In genomic region chr13:27117158-27117557, GRCh38 we compare ENCODE assay signal across 25 cellular contexts. TPM values are rescaled to one million over a fixed set of nuclear protein-coding genes. Genes with fewer than 3 reads are reported as not detected.
DNase-seq lines count a peak whose midpoint lies in the region; ATAC-seq and TF ChIP-seq lines count a peak whose summit lies in the region.
"Had no signal": no experiment of that assay in that cellular context is flagged by ENCODE, and none has a peak within 500 bp of the region (broad histone marks: within the 10 kb centered on the region; RNA-seq: fewer than 3 reads in every experiment).

No MANE protein-coding gene starts in this region.

- DNase-seq in NCI-H2171 treated with DMSO at 0.1 percent for 48 hours (lab: John Stamatoyannopoulos, UW) (peak; percentile 52), NCI-H2171 (lab: John Stamatoyannopoulos, UW) (no peak), WTC11 (ENCODE audit: low spot score) (no peak), fibroblast of the aortic adventitia (ENCODE audit: low read depth) (peak; percentile 24), immature natural killer cell (no peak), COR-L47 (lab: John Stamatoyannopoulos, UW) (no peak)
- DNase-seq in stimulated activated effector memory CD8-positive, alpha-beta T cell treated with anti-CD3 and anti-CD28 coated beads, Interleukin-12 subunit alpha, Interleukin-12 subunit beta, amount 100 ng/mL, for 72 hours (ENCODE audit: low spot score in 2 of 2), result no peak
- DNase-seq: 8988T; activated CD4-positive, alpha-beta T cell treated with anti-CD3 and anti-CD28 coated beads for 48 hours; activated CD8-positive, alpha-beta memory T cell treated with anti-CD3 and anti-CD28 coated beads, Interleukin-2, amount 50 U/mL, for 4 hours; activated gamma-delta T cell treated with Interleukin-2 at 50 U/mL for 16 hours; effector memory CD8-positive, alpha-beta T cell; GDM1; KBM-7; mammary epithelial cell; naive B cell; NCI-H1930; NCI-H526 treated with DMSO at 0.1 percent for 48 hours; Right ventricle myocardium superior; stimulated activated CD4-positive, alpha-beta T cell treated with anti-CD3 and anti-CD28 coated beads, Interleukin-2, amount 100 ng/mL, for 24 hours; T-cell; trophoblast cell had no signal

- H3K27ac Mint-ChIP-seq in WTC11 (peak overlapping the region; percentile 8; the same call in 1 of the 2 replicates), immature natural killer cell (no peak overlapping the region)
- H3K27ac Mint-ChIP-seq in stimulated activated effector memory CD8-positive, alpha-beta T cell treated with anti-CD3 and anti-CD28 coated beads, Interleukin-12 subunit alpha, Interleukin-12 subunit beta, amount 100 ng/mL, for 72 hours, result peak overlapping the region; percentile 26
- H3K27ac Mint-ChIP-seq: effector memory CD8-positive, alpha-beta T cell; stimulated activated naive CD8-positive, alpha-beta T cell treated with anti-CD3 and anti-CD28 coated beads, Interleukin-15, Interleukin-2, amounts not matched to agents 100 ng/mL and 50 ng/mL, for 24 hours; T-cell had no signal

- H3K4me3 ChIP-seq in fibroblast of the aortic adventitia (ENCODE audit: low read depth, low read length), result no peak overlapping the region
- H3K4me3 ChIP-seq: hepatocyte had no signal

- H3K36me3 Mint-ChIP-seq in WTC11 (peaks cover 12% of the 10 kb centered on the region), immature natural killer cell (peaks cover under 1 to 15% (median 3%) of the 10 kb centered on the region in 3 donors)
- peaks cover 81% of the 10 kb centered on the region for H3K36me3 Mint-ChIP-seq in stimulated activated effector memory CD8-positive, alpha-beta T cell treated with anti-CD3 and anti-CD28 coated beads, Interleukin-12 subunit alpha, Interleukin-12 subunit beta, amount 100 ng/mL, for 72 hours

- POLR2A ChIA-PET in WTC11 (lab: Charles Lee), result no interaction called here

- H3K27me3 Mint-ChIP-seq in WTC11 (ENCODE audit: low read depth), result no peaks in the 10 kb centered on the region; the same call in 1 of the 2 replicates
- H3K27me3 Mint-ChIP-seq in immature natural killer cell (ENCODE audit: low read depth in 3 of 3), result no peaks in the 10 kb centered on the region
- H3K27me3 Mint-ChIP-seq: effector memory CD8-positive, alpha-beta T cell; naive B cell; stimulated activated naive CD8-positive, alpha-beta T cell treated with anti-CD3 and anti-CD28 coated beads, Interleukin-15, Interleukin-2, amounts not matched to agents 100 ng/mL and 50 ng/mL, for 24 hours; T-cell had no signal

- CTCF ChIA-PET in WTC11 (lab: Charles Lee), result no interaction called here

- TF ChIP-seq CTCF in WTC11 (IDR thresholded peaks at IDR 0.05) (no peak), fibroblast of the aortic adventitia (IDR thresholded peaks at IDR 0.05; ENCODE audit: insufficient read depth, low read length) (no peak)

- H3K4me1 Mint-ChIP-seq in WTC11 (peaks cover 51% of the 10 kb centered on the region), immature natural killer cell (peaks cover 28 to 64% of the 10 kb centered on the region in 2 donors)
- peaks cover 64% of the 10 kb centered on the region for H3K4me1 Mint-ChIP-seq in stimulated activated effector memory CD8-positive, alpha-beta T cell treated with anti-CD3 and anti-CD28 coated beads, Interleukin-12 subunit alpha, Interleukin-12 subunit beta, amount 100 ng/mL, for 72 hours

- H3K4me3 Mint-ChIP-seq in WTC11 (no peak overlapping the region), immature natural killer cell (no peak overlapping the region)
- no peak overlapping the region for H3K4me3 Mint-ChIP-seq in stimulated activated effector memory CD8-positive, alpha-beta T cell treated with anti-CD3 and anti-CD28 coated beads, Interleukin-12 subunit alpha, Interleukin-12 subunit beta, amount 100 ng/mL, for 72 hours
- H3K4me3 Mint-ChIP-seq: effector memory CD8-positive, alpha-beta T cell; naive B cell; stimulated activated naive CD8-positive, alpha-beta T cell treated with anti-CD3 and anti-CD28 coated beads, Interleukin-15, Interleukin-2, amounts not matched to agents 100 ng/mL and 50 ng/mL, for 24 hours; T-cell had no signal

- ATAC-seq in WTC11 (no peak), GM21529 (IDR thresholded peaks at IDR 0.05; ENCODE audit: unreplicated experiment) (no peak)
- no peak for ATAC-seq in stimulated activated effector memory CD8-positive, alpha-beta T cell treated with anti-CD3 and anti-CD28 coated beads, Interleukin-12 subunit alpha, Interleukin-12 subunit beta, amount 100 ng/mL, for 72 hours
- ATAC-seq: effector memory CD8-positive, alpha-beta T cell; T-cell had no signal

- H3K9me3 Mint-ChIP-seq in WTC11 (peaks cover 3% of the 10 kb centered on the region), immature natural killer cell (peaks cover 0 to 4% (median 0%) of the 10 kb centered on the region in 6 donors)
- H3K9me3 Mint-ChIP-seq in stimulated activated effector memory CD8-positive, alpha-beta T cell treated with anti-CD3 and anti-CD28 coated beads, Interleukin-12 subunit alpha, Interleukin-12 subunit beta, amount 100 ng/mL, for 72 hours, result no peaks in the 10 kb centered on the region
- H3K9me3 Mint-ChIP-seq: T-cell had no signal

TF ChIP-seq in WTC11, 78 proteins besides CTCF, POLR2A, EP300 and RAD21 (continues in another document):
- no peak for TF ChIP-seq IRF2 (CRISPR knock-in tag; IDR thresholded peaks at IDR 0.05; ENCODE audit: borderline replicate concordance, low read depth)
- TF ChIP-seq OVOL2 (CRISPR knock-in tag; IDR thresholded peaks at IDR 0.05; ENCODE audit: borderline replicate concordance), result no peak
- TF ChIP-seq GABPB1 (CRISPR knock-in tag; IDR thresholded peaks at IDR 0.05), result no peak
- no peak for TF ChIP-seq ZNF219 (CRISPR knock-in tag; IDR thresholded peaks at IDR 0.05; ENCODE audit: borderline replicate concordance)
- no peak for TF ChIP-seq ZNF416 (CRISPR knock-in tag; IDR thresholded peaks at IDR 0.05)
- TF ChIP-seq, protein P1, sequence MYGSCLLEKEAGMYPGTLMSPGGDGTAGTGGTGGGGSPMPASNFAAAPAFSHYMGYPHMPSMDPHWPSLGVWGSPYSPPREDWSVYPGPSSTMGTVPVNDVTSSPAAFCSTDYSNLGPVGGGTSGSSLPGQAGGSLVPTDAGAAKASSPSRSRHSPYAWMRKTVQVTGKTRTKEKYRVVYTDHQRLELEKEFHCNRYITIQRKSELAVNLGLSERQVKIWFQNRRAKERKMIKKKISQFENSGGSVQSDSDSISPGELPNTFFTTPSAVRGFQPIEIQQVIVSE (CRISPR knock-in tag; IDR thresholded peaks at IDR 0.05; ENCODE audit: borderline replicate concordance), result no peak
- TF ChIP-seq, protein P2, sequence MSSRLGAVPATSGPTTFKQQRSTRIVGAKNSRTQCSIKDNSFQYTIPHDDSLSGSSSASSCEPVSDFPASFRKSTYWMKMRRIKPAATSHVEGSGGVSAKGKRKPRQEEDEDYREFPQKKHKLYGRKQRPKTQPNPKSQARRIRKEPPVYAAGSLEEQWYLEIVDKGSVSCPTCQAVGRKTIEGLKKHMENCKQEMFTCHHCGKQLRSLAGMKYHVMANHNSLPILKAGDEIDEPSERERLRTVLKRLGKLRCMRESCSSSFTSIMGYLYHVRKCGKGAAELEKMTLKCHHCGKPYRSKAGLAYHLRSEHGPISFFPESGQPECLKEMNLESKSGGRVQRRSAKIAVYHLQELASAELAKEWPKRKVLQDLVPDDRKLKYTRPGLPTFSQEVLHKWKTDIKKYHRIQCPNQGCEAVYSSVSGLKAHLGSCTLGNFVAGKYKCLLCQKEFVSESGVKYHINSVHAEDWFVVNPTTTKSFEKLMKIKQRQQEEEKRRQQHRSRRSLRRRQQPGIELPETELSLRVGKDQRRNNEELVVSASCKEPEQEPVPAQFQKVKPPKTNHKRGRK (CRISPR knock-in tag; IDR thresholded peaks at IDR 0.05; ENCODE audit: borderline replicate concordance), result no peak
- TF ChIP-seq, protein P3, sequence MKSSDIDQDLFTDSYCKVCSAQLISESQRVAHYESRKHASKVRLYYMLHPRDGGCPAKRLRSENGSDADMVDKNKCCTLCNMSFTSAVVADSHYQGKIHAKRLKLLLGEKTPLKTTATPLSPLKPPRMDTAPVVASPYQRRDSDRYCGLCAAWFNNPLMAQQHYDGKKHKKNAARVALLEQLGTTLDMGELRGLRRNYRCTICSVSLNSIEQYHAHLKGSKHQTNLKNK (CRISPR knock-in tag; IDR thresholded peaks at IDR 0.05), result no peak
- TF ChIP-seq, protein P4, sequence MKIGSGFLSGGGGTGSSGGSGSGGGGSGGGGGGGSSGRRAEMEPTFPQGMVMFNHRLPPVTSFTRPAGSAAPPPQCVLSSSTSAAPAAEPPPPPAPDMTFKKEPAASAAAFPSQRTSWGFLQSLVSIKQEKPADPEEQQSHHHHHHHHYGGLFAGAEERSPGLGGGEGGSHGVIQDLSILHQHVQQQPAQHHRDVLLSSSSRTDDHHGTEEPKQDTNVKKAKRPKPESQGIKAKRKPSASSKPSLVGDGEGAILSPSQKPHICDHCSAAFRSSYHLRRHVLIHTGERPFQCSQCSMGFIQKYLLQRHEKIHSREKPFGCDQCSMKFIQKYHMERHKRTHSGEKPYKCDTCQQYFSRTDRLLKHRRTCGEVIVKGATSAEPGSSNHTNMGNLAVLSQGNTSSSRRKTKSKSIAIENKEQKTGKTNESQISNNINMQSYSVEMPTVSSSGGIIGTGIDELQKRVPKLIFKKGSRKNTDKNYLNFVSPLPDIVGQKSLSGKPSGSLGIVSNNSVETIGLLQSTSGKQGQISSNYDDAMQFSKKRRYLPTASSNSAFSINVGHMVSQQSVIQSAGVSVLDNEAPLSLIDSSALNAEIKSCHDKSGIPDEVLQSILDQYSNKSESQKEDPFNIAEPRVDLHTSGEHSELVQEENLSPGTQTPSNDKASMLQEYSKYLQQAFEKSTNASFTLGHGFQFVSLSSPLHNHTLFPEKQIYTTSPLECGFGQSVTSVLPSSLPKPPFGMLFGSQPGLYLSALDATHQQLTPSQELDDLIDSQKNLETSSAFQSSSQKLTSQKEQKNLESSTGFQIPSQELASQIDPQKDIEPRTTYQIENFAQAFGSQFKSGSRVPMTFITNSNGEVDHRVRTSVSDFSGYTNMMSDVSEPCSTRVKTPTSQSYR (CRISPR knock-in tag; IDR thresholded peaks at IDR 0.05), result no peak
- TF ChIP-seq CBFB (CRISPR knock-in tag; IDR thresholded peaks at IDR 0.05; ENCODE audit: low read depth), result no peak
- TF ChIP-seq GTF2I (CRISPR knock-in tag; conservative IDR thresholded peaks at IDR 0.05), result no peak
- no peak for TF ChIP-seq ZBTB21 (CRISPR knock-in tag; IDR thresholded peaks at IDR 0.05; ENCODE audit: borderline replicate concordance)
- no peak for TF ChIP-seq RELA (CRISPR knock-in tag; IDR thresholded peaks at IDR 0.05; ENCODE audit: borderline replicate concordance)

RNA-seq across cellular contexts. Expression of gene USP12, which starts 54.5 kb away (rescaled TPM):
- total RNA-seq in WTC11 (2021) (23.1 to 26.1 TPM (median 25.1 TPM) in 3 replicates), fibroblast of the aortic adventitia (ENCODE audit: low replicate concordance) (15.3 and 28.2 TPM in 2 replicates)
- 10 to 100 TPM; 11.2 to 12.7 (median 11.4) TPM for polyA plus RNA-seq in immature natural killer cell

Comparison
In these comparisons a context has a peak if more than half of its experiments do, and no peak if none do; other contexts are left out.
1. DNase-seq: peak in NCI-H2171 treated with DMSO at 0.1 percent for 48 hours (single experiment) and fibroblast of the aortic adventitia (single experiment); none in NCI-H2171 (single experiment), WTC11 (single experiment), stimulated activated effector memory CD8-positive, alpha-beta T cell treated with anti-CD3 and anti-CD28 coated beads, Interleukin-12 subunit alpha, Interleukin-12 subunit beta, amount 100 ng/mL, for 72 hours (0 of 2), immature natural killer cell (0 of 3) and COR-L47 (single experiment).
2. H3K27ac Mint-ChIP-seq: peak in WTC11 (single experiment) and stimulated activated effector memory CD8-positive, alpha-beta T cell treated with anti-CD3 and anti-CD28 coated beads, Interleukin-12 subunit alpha, Interleukin-12 subunit beta, amount 100 ng/mL, for 72 hours (single experiment); none in immature natural killer cell (0 of 6).